Comparison of ENCODE assay signal across 27 cellular contexts in genomic region chr6:133348846-133349245, GRCh38.
"Had no signal": no experiment of that assay in that cellular context is flagged by ENCODE, and none has a peak within 500 bp of the region (broad histone marks: within the 10 kb centered on the region; RNA-seq: fewer than 3 reads in every experiment).

No MANE protein-coding gene starts in this region.

- H3K79me2 ChIP-seq: parathyroid adenoma had no signal

- H3K9me3 ChIP-seq: ovary, psoas muscle, right lobe of liver, sigmoid colon, suprapubic skin, testis, tibial artery, transverse colon, upper lobe of right lung, uterus had no signal

- H3K4me3 ChIP-seq: neural progenitor cell, ovary, psoas muscle, right lobe of liver, sigmoid colon, suprapubic skin, testis, tibial artery, transverse colon, upper lobe of right lung, uterus had no signal

- H3K4me1 ChIP-seq: neural progenitor cell, parathyroid adenoma, sigmoid colon, suprapubic skin, testis, tibial artery, transverse colon, upper lobe of right lung, uterus had no signal

- H3K9ac ChIP-seq: neural progenitor cell, parathyroid adenoma had no signal

- H3K27me3 ChIP-seq: neural progenitor cell, ovary, right lobe of liver, sigmoid colon, suprapubic skin, testis, tibial artery, transverse colon, upper lobe of right lung had no signal

- H3K27ac ChIP-seq: neural progenitor cell, ovary, parathyroid adenoma, psoas muscle, right lobe of liver, sigmoid colon, suprapubic skin, testis, tibial artery, transverse colon, upper lobe of right lung, uterus had no signal

- ATAC-seq: natural killer cell; psoas muscle; right cardiac atrium; right lobe of liver; stimulated activated memory B cell treated with anti-CD40 and anti-IgM and Interleukin-4, amounts not matched to agents 10 μg/mL and 1 μg/mL and 100 μg/mL, for 72 hours; stimulated activated naive CD8-positive, alpha-beta T cell treated with anti-CD3 and anti-CD28 coated beads, Interleukin-15, amount 100 ng/mL, for 72 hours; stimulated activated naive CD8-positive, alpha-beta T cell treated with anti-CD3 and anti-CD28 coated beads, Interleukin-15, Interleukin-2, amounts not matched to agents 100 U/mL and 50 U/mL, for 24 hours; upper lobe of right lung had no signal

- H3K4me2 ChIP-seq: neural progenitor cell had no signal

- H3K36me3 ChIP-seq: neural progenitor cell, ovary, right lobe of liver, sigmoid colon, suprapubic skin, tibial artery, transverse colon, upper lobe of right lung, uterus had no signal

- DNase-seq: natural killer cell; occipital lobe; ovary; posterior cingulate gyrus; psoas muscle; right cardiac atrium; right lobe of liver; sigmoid colon; small intestine; stimulated activated CD4-positive, alpha-beta T cell treated with anti-CD3 and anti-CD28 coated beads, Interleukin-15, amount 100 ng/mL, for 24 hours; stimulated activated CD4-positive, alpha-beta T cell treated with anti-CD3 and anti-CD28 coated beads, Interleukin-2, amount 100 ng/mL, for 24 hours; stimulated activated CD4-positive, alpha-beta T cell treated with anti-CD3 and anti-CD28 coated beads, Interleukin-4, amount 100 ng/mL, for 1 hour; stimulated activated CD4-positive, alpha-beta T cell treated with anti-CD3 and anti-CD28 coated beads, Interleukin-4, amount 100 ng/mL, for 4 hours; stimulated activated CD8-positive, alpha-beta memory T cell treated with anti-CD3 and anti-CD28 coated beads, Interleukin-4, amount 100 ng/mL, for 48 hours; stimulated activated naive CD4-positive, alpha-beta T cell; stimulated activated naive CD8-positive, alpha-beta T cell treated with anti-CD3 and anti-CD28 coated beads, Interleukin-15, amount 100 ng/mL, for 72 hours; stimulated activated naive CD8-positive, alpha-beta T cell treated with anti-CD3 and anti-CD28 coated beads, Interleukin-15, Interleukin-2, amounts not matched to agents 100 U/mL and 50 U/mL, for 24 hours; substantia nigra; testis; tibial artery; transverse colon; upper lobe of right lung; uterus had no signal
